In the genomic region with DNA sequence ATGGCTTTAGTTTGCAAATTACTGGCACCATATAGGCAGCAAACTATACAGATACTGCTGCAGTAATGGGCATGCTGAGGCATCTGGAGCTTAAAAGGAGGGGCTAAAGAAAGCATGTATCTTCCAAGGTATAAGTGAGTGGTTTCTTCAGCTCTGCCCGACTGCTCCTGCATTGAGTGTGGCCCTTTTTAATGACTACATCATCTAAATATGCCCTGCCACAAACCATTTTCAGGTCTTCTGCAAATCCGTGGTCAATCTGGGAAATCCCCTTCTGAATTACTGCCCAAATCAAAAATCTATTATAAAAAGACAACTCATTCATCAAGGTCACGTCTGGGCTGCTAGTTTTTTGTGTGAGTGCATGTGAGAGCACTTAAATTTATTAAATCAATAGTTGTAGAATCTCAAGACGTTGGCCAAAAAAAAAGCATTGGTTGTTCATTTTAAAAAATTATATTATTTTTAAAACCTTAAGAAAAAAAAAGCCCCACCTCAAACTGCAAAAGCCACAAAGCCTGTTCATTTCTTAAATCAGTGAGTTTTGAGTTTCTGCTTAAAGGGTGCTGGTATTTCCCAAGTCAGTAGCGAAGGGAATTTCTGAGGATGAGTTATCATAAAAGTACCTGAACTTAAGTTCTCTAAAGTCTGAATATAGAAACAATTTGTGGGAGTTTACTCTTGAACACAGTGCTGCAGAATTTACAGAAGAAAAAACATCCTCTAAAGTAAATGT, we compare ENCODE assay signal across 9 cellular contexts. TPM values are rescaled to one million over a fixed set of nuclear protein-coding genes. Genes with fewer than 3 reads are reported as not detected.
DNase-seq lines count a peak whose midpoint lies in the region; ATAC-seq and TF ChIP-seq lines count a peak whose summit lies in the region.
"Had no signal": no experiment of that assay in that cellular context is flagged by ENCODE, and none has a peak within 500 bp of the region (broad histone marks: within the 10 kb centered on the region; RNA-seq: fewer than 3 reads in every experiment).

No MANE protein-coding gene starts in this region.

- no peak overlapping the region for H2AFZ ChIP-seq in SU-DHL-6 (ENCODE audit: low read depth, low read length, severe bottlenecking)

- peak overlapping the region; percentile 98 for H3K4me2 ChIP-seq in SU-DHL-6 (ENCODE audit: low read depth, low read length, poor library complexity, severe bottlenecking)

- H3K9me3 ChIP-seq in SU-DHL-6 (ENCODE audit: insufficient read depth, low read length): no peaks in the 10 kb centered on the region

- ATAC-seq in HG02798 (IDR thresholded peaks at IDR 0.05; ENCODE audit: poor library complexity, unreplicated experiment): peak; percentile 47
- ATAC-seq: K562 had no signal

- H3K4me3 ChIP-seq in SU-DHL-6 (ENCODE audit: insufficient read depth, low read length, poor library complexity, severe bottlenecking): peak overlapping the region; percentile 35
- H3K4me3 ChIP-seq: K562 had no signal

- peaks cover 42% of the 10 kb centered on the region for H4K20me1 ChIP-seq in SU-DHL-6 (ENCODE audit: low read depth, low read length)

- H3K79me2 ChIP-seq in SU-DHL-6 (ENCODE audit: insufficient read depth, low read length): peaks cover 88% of the 10 kb centered on the region

- no peak for TF ChIP-seq CTCF in SU-DHL-6 (IDR thresholded peaks at IDR 0.05; ENCODE audit: insufficient read depth, low read length, poor library complexity, severe bottlenecking)

- peak; percentile 48 for DNase-seq in NK-92 treated with Interleukin-12 subunit alpha and Interleukin-12 subunit beta, amount 100 ng/mL, for 24 hours (lab: John Stamatoyannopoulos, UW)
- DNase-seq in NK-92 (lab: John Stamatoyannopoulos, UW; ENCODE audit: unreplicated experiment) (no peak), non-pigmented ciliary epithelial cell (ENCODE audit: low read depth) (peak; percentile 43), epidermal melanocyte (ENCODE audit: insufficient read length, low spot score) (no peak), hypothalamus (lab: John Stamatoyannopoulos, UW) (no peak), SK-N-DZ (ENCODE audit: low spot score) (no peak)

- H3F3A ChIP-seq in SU-DHL-6 (ENCODE audit: insufficient read depth): peaks cover 79% of the 10 kb centered on the region

- H3K9me2 ChIP-seq in SU-DHL-6 (replicated peaks; ENCODE audit: insufficient read depth, low read length): no peaks in the 10 kb centered on the region

- H3K9ac ChIP-seq in SU-DHL-6 (ENCODE audit: low read length): peak overlapping the region; percentile 45

- H3K27ac ChIP-seq in SU-DHL-6 (ENCODE audit: low read depth, low read length): peak overlapping the region; percentile 99

- no peaks in the 10 kb centered on the region for H3K27me3 ChIP-seq in SU-DHL-6 (ENCODE audit: low read length)

- H3K36me3 ChIP-seq in SU-DHL-6 (ENCODE audit: low read length): peaks cover 15% of the 10 kb centered on the region

RNA-seq across cellular contexts. Expression of a gene that starts 16.3 kb away (rescaled TPM):
- polyA plus RNA-seq in SK-N-DZ (2014; cell fraction: cytosol; rRNA removed): 7.0 and 7.2 TPM in 2 replicates
- 2.6 and 5.3 TPM in 2 replicates for polyA plus RNA-seq in SK-N-DZ (2014; cell fraction: nucleus; rRNA removed)

RNA-seq across cellular contexts. Expression of a gene that starts 46.1 kb away (rescaled TPM):
- polyA plus RNA-seq in SK-N-DZ (2014; cell fraction: cytosol; rRNA removed): 0.54 and 0.90 TPM in 2 replicates
- 2.0 and 2.4 TPM in 2 replicates for polyA plus RNA-seq in SK-N-DZ (2014; cell fraction: nucleus; rRNA removed)

Comparison
In these comparisons a context has a peak if more than half of its experiments do, and no peak if none do; other contexts are left out.
1. DNase-seq: peak in NK-92 treated with Interleukin-12 subunit alpha and Interleukin-12 subunit beta, amount 100 ng/mL, for 24 hours (single experiment) and non-pigmented ciliary epithelial cell (single experiment); none in NK-92 (single experiment), epidermal melanocyte (single experiment), hypothalamus (0 of 51) and SK-N-DZ (single experiment).